ENCODE assay signal across 8 cellular contexts in the genomic region with DNA sequence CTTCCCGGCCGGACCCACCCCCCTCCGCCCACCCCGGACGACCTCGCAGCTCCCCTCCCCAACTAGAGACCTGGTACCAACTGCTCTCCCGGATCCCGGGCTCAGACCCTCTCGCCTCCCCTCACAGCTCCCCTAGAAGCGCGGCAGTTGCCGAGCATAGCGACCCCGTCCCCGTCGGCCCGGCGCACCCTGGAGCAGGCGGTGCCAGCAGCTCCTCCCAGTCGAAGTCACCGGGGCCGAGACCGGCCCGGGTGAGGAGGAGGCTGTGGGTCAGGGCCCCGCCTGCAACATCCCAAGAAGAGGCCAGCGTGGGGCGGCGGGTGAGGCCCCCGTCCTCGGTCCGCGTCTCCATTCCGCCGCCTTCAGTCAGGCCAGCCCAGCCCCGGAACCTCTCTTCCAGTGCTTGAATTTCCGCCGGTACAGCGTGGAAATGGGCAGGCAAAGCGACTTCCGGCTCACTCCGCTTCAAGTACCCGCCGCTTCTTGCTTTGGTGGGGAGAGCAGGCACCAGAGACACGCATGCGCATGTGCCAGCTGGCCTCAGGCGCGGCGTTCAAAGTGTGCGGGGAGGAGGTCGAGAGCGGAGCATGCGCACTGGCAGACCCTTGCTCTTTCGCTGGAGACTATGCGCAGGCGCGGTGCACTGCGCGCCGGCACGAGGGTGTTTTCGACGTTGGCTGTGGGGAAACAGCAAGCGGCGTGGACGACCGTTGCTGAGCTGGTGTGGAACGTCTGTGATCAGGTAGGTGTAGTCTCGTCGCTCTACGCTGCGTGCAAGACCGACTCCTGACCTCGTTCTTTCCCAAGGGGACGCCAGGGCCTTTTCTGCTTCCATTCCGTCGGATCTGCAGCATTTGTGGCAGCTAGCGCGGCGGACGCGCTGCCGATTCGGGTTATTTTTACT. TPM values are rescaled to one million over a fixed set of nuclear protein-coding genes. Genes with fewer than 3 reads are reported as not detected.
DNase-seq lines count a peak whose midpoint lies in the region; TF ChIP-seq lines count a peak whose summit lies in the region.

A gene with protein sequence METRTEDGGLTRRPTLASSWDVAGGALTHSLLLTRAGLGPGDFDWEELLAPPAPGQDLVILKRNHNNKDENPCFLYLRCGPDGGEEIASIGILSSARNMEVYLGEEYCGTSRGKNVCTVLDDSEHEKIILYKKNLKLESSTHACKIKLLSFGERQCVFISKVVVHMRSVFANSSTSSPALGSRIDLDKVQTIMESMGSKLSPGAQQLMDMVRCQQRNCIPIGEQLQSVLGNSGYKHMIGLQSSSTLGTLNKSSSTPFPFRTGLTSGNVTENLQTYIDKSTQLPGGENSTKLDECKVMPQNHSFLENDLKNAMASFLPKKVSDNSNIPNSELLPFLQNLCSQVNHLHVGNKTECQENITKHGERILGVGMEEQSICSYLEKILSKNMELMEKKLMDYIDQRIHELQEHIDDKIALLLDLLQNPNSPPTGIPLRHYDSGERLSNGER (minus strand): TSS at position 401 of the 904 bp plus-strand sequence. CDS start 49 bp downstream, at position 352.

- H3K36me3 ChIP-seq in SK-N-MC (ENCODE audit: insufficient read depth, low read length): no peaks in the 10 kb centered on the region

- peak; percentile 41 for TF ChIP-seq POLR2A in NB4 (IDR thresholded peaks at IDR 0.05; ENCODE audit: extremely low read depth, insufficient read length)

- H3K9me3 Mint-ChIP-seq in HFFc6: peaks cover 11% of the 10 kb centered on the region; the same call in 1 of the 2 replicates

- H3K4me3 ChIP-seq in NB4 (ENCODE audit: low read depth, low read length) (peak within 1 kb of the TSS; percentile 88), SK-N-MC (peak within 1 kb of the TSS; percentile 78)

- H3K4me3 Mint-ChIP-seq in HFFc6: peak within 1 kb of the TSS; percentile 93

- peaks cover 45% of the 10 kb centered on the region for H3K4me1 Mint-ChIP-seq in HFFc6 (ENCODE audit: low read depth)

- H3K27me3 Mint-ChIP-seq in HFFc6 (ENCODE audit: insufficient read depth): no peaks in the 10 kb centered on the region; the same call in 1 of the 2 replicates

- peak within 1 kb of the TSS; percentile 84 for H3K9ac ChIP-seq in SK-N-MC (ENCODE audit: insufficient read length)

- no peak within 1 kb of the TSS for H3K27ac ChIP-seq in SK-N-MC
- H3K27ac ChIP-seq in temporal lobe (ENCODE audit: low read depth, low read length): peak within 1 kb of the TSS; percentile 20

- peak; percentile 86 for DNase-seq in GM04503 (ENCODE audit: low read depth)
- peak; percentile 99 for DNase-seq in HFFc6
- peak; percentile 99 for DNase-seq in NB4 (ENCODE audit: low read depth)
- peak; percentile 73 for DNase-seq in SK-N-MC (ENCODE audit: low read depth, low spot score)
- peak; percentile 97 for DNase-seq in activated naive CD4-positive, alpha-beta T cell treated with anti-CD3 and anti-CD28 coated beads, Interleukin-2, amount 50 U/mL, for 16 hours
- DNase-seq in globus pallidus (ENCODE audit: low spot score): peak; percentile 98
- DNase-seq in nucleus accumbens (lab: John Stamatoyannopoulos, UW): peak; percentile 60 to 98 (median 95)

- H3K27ac Mint-ChIP-seq in HFFc6: peak within 1 kb of the TSS; percentile 76

- TF ChIP-seq CTCF in HFFc6 (IDR thresholded peaks at IDR 0.05) (no peak; the same call in 1 of the 2 replicates), NB4 (IDR thresholded peaks at IDR 0.05; ENCODE audit: low read depth, low read length) (no peak)

- no peaks in the 10 kb centered on the region; the same call in 1 of the 2 replicates for H3K9me3 ChIP-seq in SK-N-MC (ENCODE audit: low read depth, low read length)

- peaks cover 14% of the 10 kb centered on the region for H3K36me3 Mint-ChIP-seq in HFFc6 (ENCODE audit: low read depth)

RNA-seq across cellular contexts. Expression of the gene that starts here (rescaled TPM):
- total RNA-seq in HFFc6 (2021; fragmentation: NEBNext Ultra II Directional; extraction: Animal tissue kit (Norgen Biotek cat#: 25700)): 10 to 100 TPM in 5 of 6 experiments, 1 to 10 TPM in 1; 9.7 to 15.3 (median 12.8) TPM
- total RNA-seq in temporal lobe: 26.3 TPM
